Comparison of ENCODE assay signal across 8 cellular contexts in genomic region chr1:236603896-236604217, GRCh38. TPM values are rescaled to one million over a fixed set of nuclear protein-coding genes. Genes with fewer than 3 reads are reported as not detected.
DNase-seq lines count a peak whose midpoint lies in the region; ATAC-seq lines count a peak whose summit lies in the region.

No MANE protein-coding gene starts in this region.

- peak; percentile 17 for ATAC-seq in HG03280 (IDR thresholded peaks at IDR 0.05; ENCODE audit: unreplicated experiment)
- ATAC-seq in stimulated activated effector memory CD8-positive, alpha-beta T cell treated with anti-CD3 and anti-CD28 coated beads, Interleukin-12 subunit alpha, Interleukin-12 subunit beta, amount 100 ng/mL, for 72 hours = no peak

- H3K36me3 Mint-ChIP-seq in activated naive CD4-positive, alpha-beta T cell treated with anti-CD3 and anti-CD28 coated beads, Interleukin-2, amount 50 U/mL, for 24 hours = peaks cover 9% of the 10 kb centered on the region
- H3K36me3 Mint-ChIP-seq in activated T-helper 1 cell treated with anti-CD3 and anti-CD28 coated beads, Interleukin-12 subunit alpha, Interleukin-12 subunit beta, Interleukin-2, Interleukin-4 antibody, amounts not matched to agents 30 ng/mL and 10 ng/mL and 1 ng/mL, durations not matched to agents 14 hours and 24 hours and 36 hours (ENCODE audit: low read depth) = peaks cover 16% of the 10 kb centered on the region
- peaks cover 55% of the 10 kb centered on the region for H3K36me3 Mint-ChIP-seq in stimulated activated effector memory CD8-positive, alpha-beta T cell treated with anti-CD3 and anti-CD28 coated beads, Interleukin-12 subunit alpha, Interleukin-12 subunit beta, amount 100 ng/mL, for 72 hours

- intact Hi-C loops in activated T-helper 1 cell treated with anti-CD3 and anti-CD28 coated beads, Interleukin-12 subunit alpha, Interleukin-12 subunit beta, Interleukin-2, Interleukin-4 antibody, amounts not matched to agents 30 ng/mL and 10 ng/mL and 1 ng/mL, durations not matched to agents 14 hours and 24 hours and 36 hours (cut with micrococcal nuclease) = loop anchor here (1.0 to 10.0 kb wide), 13 partner anchors 69 to 1100 kb away; partner anchors contain the start of genes ACTN2, B3GALNT2 and MTR

- H3K9me3 Mint-ChIP-seq in activated naive CD4-positive, alpha-beta T cell treated with anti-CD3 and anti-CD28 coated beads, Interleukin-2, amount 50 U/mL, for 24 hours = no peaks in the 10 kb centered on the region
- no peaks in the 10 kb centered on the region for H3K9me3 Mint-ChIP-seq in activated T-helper 1 cell treated with anti-CD3 and anti-CD28 coated beads, Interleukin-12 subunit alpha, Interleukin-12 subunit beta, Interleukin-2, Interleukin-4 antibody, amounts not matched to agents 30 ng/mL and 10 ng/mL and 1 ng/mL, durations not matched to agents 14 hours and 24 hours and 36 hours
- no peaks in the 10 kb centered on the region for H3K9me3 Mint-ChIP-seq in stimulated activated effector memory CD8-positive, alpha-beta T cell treated with anti-CD3 and anti-CD28 coated beads, Interleukin-12 subunit alpha, Interleukin-12 subunit beta, amount 100 ng/mL, for 72 hours

- peak overlapping the region; percentile 78 for H3K4me3 ChIP-seq in iPS-15b (ENCODE audit: low read depth, low read length)

- no peaks in the 10 kb centered on the region for H3K27me3 ChIP-seq in iPS-15b (ENCODE audit: control insufficient read depth, insufficient read depth, low read length)

- peak overlapping the region; percentile 95 for H3K4me3 Mint-ChIP-seq in activated naive CD4-positive, alpha-beta T cell treated with anti-CD3 and anti-CD28 coated beads, Interleukin-2, amount 50 U/mL, for 24 hours
- H3K4me3 Mint-ChIP-seq in activated T-helper 1 cell treated with anti-CD3 and anti-CD28 coated beads, Interleukin-12 subunit alpha, Interleukin-12 subunit beta, Interleukin-2, Interleukin-4 antibody, amounts not matched to agents 30 ng/mL and 10 ng/mL and 1 ng/mL, durations not matched to agents 14 hours and 24 hours and 36 hours = peak overlapping the region; percentile 98
- peak overlapping the region; percentile 80 for H3K4me3 Mint-ChIP-seq in stimulated activated effector memory CD8-positive, alpha-beta T cell treated with anti-CD3 and anti-CD28 coated beads, Interleukin-12 subunit alpha, Interleukin-12 subunit beta, amount 100 ng/mL, for 72 hours

- H3K4me1 ChIP-seq in iPS-15b (ENCODE audit: control insufficient read depth, insufficient read depth, low read length) = no peaks in the 10 kb centered on the region

- no peaks in the 10 kb centered on the region for H3K36me3 ChIP-seq in iPS-15b (ENCODE audit: control insufficient read depth, insufficient read depth, low read length)

- peak overlapping the region; percentile 47 for H3K9ac ChIP-seq in iPS-15b (ENCODE audit: low read depth, low read length)

- H3K27me3 Mint-ChIP-seq in activated naive CD4-positive, alpha-beta T cell treated with anti-CD3 and anti-CD28 coated beads, Interleukin-2, amount 50 U/mL, for 24 hours = peaks cover 6% of the 10 kb centered on the region
- H3K27me3 Mint-ChIP-seq in activated T-helper 1 cell treated with anti-CD3 and anti-CD28 coated beads, Interleukin-12 subunit alpha, Interleukin-12 subunit beta, Interleukin-2, Interleukin-4 antibody, amounts not matched to agents 30 ng/mL and 10 ng/mL and 1 ng/mL, durations not matched to agents 14 hours and 24 hours and 36 hours (ENCODE audit: insufficient read depth) = peaks cover 8% of the 10 kb centered on the region

- no peaks in the 10 kb centered on the region for H3K9me3 ChIP-seq in iPS-15b (ENCODE audit: control insufficient read depth, insufficient read depth, low read length)

- peak overlapping the region; percentile 93 for H3K27ac Mint-ChIP-seq in activated naive CD4-positive, alpha-beta T cell treated with anti-CD3 and anti-CD28 coated beads, Interleukin-2, amount 50 U/mL, for 24 hours
- peak overlapping the region; percentile 90 for H3K27ac Mint-ChIP-seq in activated T-helper 1 cell treated with anti-CD3 and anti-CD28 coated beads, Interleukin-12 subunit alpha, Interleukin-12 subunit beta, Interleukin-2, Interleukin-4 antibody, amounts not matched to agents 30 ng/mL and 10 ng/mL and 1 ng/mL, durations not matched to agents 14 hours and 24 hours and 36 hours
- H3K27ac Mint-ChIP-seq in stimulated activated effector memory CD8-positive, alpha-beta T cell treated with anti-CD3 and anti-CD28 coated beads, Interleukin-12 subunit alpha, Interleukin-12 subunit beta, amount 100 ng/mL, for 72 hours = peak overlapping the region; percentile 71

- DNase-seq in activated naive CD4-positive, alpha-beta T cell treated with Interleukin-2 at 50 U/mL for 16 hours = no peak
- DNase-seq in activated T-helper 1 cell treated with anti-CD3 and anti-CD28 coated beads, Interleukin-12 subunit alpha, Interleukin-12 subunit beta, Interleukin-2, Interleukin-4 antibody, amounts not matched to agents 30 ng/mL and 10 ng/mL and 1 ng/mL, durations not matched to agents 14 hours and 24 hours and 36 hours (ENCODE audit: low spot score) = peak; percentile 18
- DNase-seq in stimulated activated effector memory CD8-positive, alpha-beta T cell treated with anti-CD3 and anti-CD28 coated beads, Interleukin-12 subunit alpha, Interleukin-12 subunit beta, amount 100 ng/mL, for 72 hours (ENCODE audit: low spot score in 2 of 2) = peak in 1 of 2 donors; percentile 3
- DNase-seq in activated CD8-positive, alpha-beta memory T cell treated with anti-CD3 and anti-CD28 coated beads, Interleukin-2, amount 50 U/mL, for 4 hours = no peak
- no peak for DNase-seq in NCI-H2029 (lab: John Stamatoyannopoulos, UW)

- H3K4me1 Mint-ChIP-seq in activated naive CD4-positive, alpha-beta T cell treated with anti-CD3 and anti-CD28 coated beads, Interleukin-2, amount 50 U/mL, for 24 hours = peaks cover 44% of the 10 kb centered on the region
- peaks cover 37% of the 10 kb centered on the region for H3K4me1 Mint-ChIP-seq in activated T-helper 1 cell treated with anti-CD3 and anti-CD28 coated beads, Interleukin-12 subunit alpha, Interleukin-12 subunit beta, Interleukin-2, Interleukin-4 antibody, amounts not matched to agents 30 ng/mL and 10 ng/mL and 1 ng/mL, durations not matched to agents 14 hours and 24 hours and 36 hours (ENCODE audit: low read depth)
- H3K4me1 Mint-ChIP-seq in stimulated activated effector memory CD8-positive, alpha-beta T cell treated with anti-CD3 and anti-CD28 coated beads, Interleukin-12 subunit alpha, Interleukin-12 subunit beta, amount 100 ng/mL, for 72 hours = peaks cover 14% of the 10 kb centered on the region

RNA-seq across cellular contexts. Expression of gene HEATR1, which starts 0.5 kb away (rescaled TPM):
- 83.6 and 85.2 TPM in 2 replicates for total RNA-seq in activated T-helper 1 cell treated with anti-CD3 and anti-CD28 coated beads, Interleukin-12 subunit alpha, Interleukin-12 subunit beta, Interleukin-2, Interleukin-4 antibody, amounts not matched to agents 30 ng/mL and 10 ng/mL and 1 ng/mL, durations not matched to agents 14 hours and 24 hours and 36 hours
